8 cellular contexts compared by ENCODE assay signal in the genomic region with DNA sequence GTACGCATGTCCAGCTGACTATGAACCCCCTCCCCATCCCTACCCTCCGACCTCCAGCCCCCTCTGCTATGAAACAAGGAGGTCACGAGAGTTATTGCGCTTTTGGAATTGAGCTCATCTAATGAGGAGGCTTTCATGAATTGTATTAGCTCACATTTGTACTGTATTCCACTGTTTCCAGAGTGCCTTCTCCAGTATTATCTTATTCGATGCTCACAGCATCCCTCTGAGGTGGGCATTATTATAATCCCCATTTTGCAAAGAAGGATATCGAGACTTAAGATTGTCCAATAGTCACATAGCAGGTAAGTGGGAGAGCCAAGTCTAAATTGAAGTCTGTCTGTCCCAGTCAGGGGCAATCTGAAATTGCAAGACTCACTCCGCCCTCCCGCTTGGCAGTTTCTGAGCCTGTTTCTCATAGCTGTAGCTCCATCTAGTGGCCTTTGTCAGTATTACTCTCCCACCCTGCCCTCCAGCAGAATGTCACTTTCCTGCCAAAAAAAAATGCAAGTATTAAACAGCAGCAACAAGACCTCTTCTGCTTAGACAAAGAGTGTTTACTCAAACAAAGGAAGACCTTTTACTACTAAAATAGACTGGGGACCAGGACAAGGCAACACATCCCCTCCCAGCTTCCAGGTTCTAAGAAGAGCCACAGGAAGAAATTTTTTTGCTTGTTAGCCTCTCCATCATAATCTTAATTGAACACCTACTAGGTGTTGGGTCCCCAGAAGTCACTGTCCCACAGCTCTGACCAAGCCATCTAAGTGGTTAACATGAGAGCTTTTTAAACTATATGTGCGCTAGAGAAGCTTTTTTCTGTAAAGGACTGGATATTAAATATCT. TPM values are rescaled to one million over a fixed set of nuclear protein-coding genes. Genes with fewer than 3 reads are reported as not detected.
DNase-seq lines count a peak whose midpoint lies in the region; ATAC-seq, FAIRE-seq and TF ChIP-seq lines count a peak whose summit lies in the region.

No MANE protein-coding gene starts in this region.

- peak; percentile 92 for ATAC-seq in K562
- ATAC-seq in GM21737 (IDR thresholded peaks at IDR 0.05; ENCODE audit: unreplicated experiment), result no peak

- no peaks in the 10 kb centered on the region for H3K9me3 ChIP-seq in K562 (replicated peaks; ENCODE audit: control insufficient read depth, insufficient read depth, low read depth, low read length)

- DNase-seq in GM20000 (ENCODE audit: low spot score) (peak; percentile 68), NCI-H1694 (lab: John Stamatoyannopoulos, UW) (peak; percentile 74), T1000 (lab: John Stamatoyannopoulos, UW) (peak; percentile 29), K562 (ENCODE audit: extremely low read depth in 1 of 4, low spot score in 3 of 4) (peak; percentile 74 to 85 (median 82)), iPS DF 4.7 (ENCODE audit: extremely low read depth, low spot score) (peak; percentile 74)
- DNase-seq in stimulated activated CD4-positive, alpha-beta T cell treated with anti-CD3 and anti-CD28 coated beads, Interleukin-12 subunit alpha, Interleukin-12 subunit beta, amount 100 ng/mL, for 24 hours (ENCODE audit: low read depth in 2 of 2), result peak; percentile 8 to 45

- CTCF ChIA-PET in K562 (lab: Yijun Ruan, JAX; ENCODE audit: low intra/inter-chr PET ratio), result interaction anchor here (2.1 kb wide), 1 partner anchor 101 kb away, joined by 12 read pairs; no protein-coding TSS in a partner anchor

- H3K4me1 ChIP-seq in K562 (replicated peaks in 1 of 2; ENCODE audit: control insufficient read depth in 2 of 2, insufficient read depth in 2 of 2, low read length in 2 of 2), result no peaks in the 10 kb centered on the region

- H3K27me3 ChIP-seq in K562 (ENCODE audit: control insufficient read depth in 2 of 2, insufficient read depth in 2 of 2, low read length in 2 of 2), result no peaks in the 10 kb centered on the region

- TF ChIP-seq POLR2A in K562 (conservative IDR thresholded peaks at IDR 0.05), result no peak

- no peak overlapping the region for H2AFZ ChIP-seq in K562 (ENCODE audit: low read depth, low read length)

- no TSS peak for BruUV-seq in K562 (replicated peaks; lab: Mats Ljungman, UMichigan)

- TF ChIP-seq EP300 in K562 (IDR thresholded peaks at IDR 0.05; ENCODE audit: low read length), result no peak

- H3K27ac ChIP-seq in C4-2B (no peak overlapping the region), K562 (ENCODE audit: extremely low read depth, low read depth, low read length) (no peak overlapping the region)

- no peaks in the 10 kb centered on the region for H3K9me1 ChIP-seq in K562 (ENCODE audit: control insufficient read depth, insufficient read depth, low read length)

- no peaks in the 10 kb centered on the region for H3K79me2 ChIP-seq in K562 (ENCODE audit: control insufficient read depth, insufficient read depth, low read length)

- H4K20me1 ChIP-seq in K562 (replicated peaks; ENCODE audit: control insufficient read depth, insufficient read depth, low read length), result no peaks in the 10 kb centered on the region

- POLR2A ChIA-PET in K562 (lab: Yijun Ruan, JAX), result interaction anchor here (0.6 to 1.2 kb wide), 2 partner anchors 98 to 542 kb away, joined by 3 read pairs; no protein-coding TSS in a partner anchor

- H3K4me2 ChIP-seq in K562 (ENCODE audit: insufficient read depth, low read length), result no peak overlapping the region

- H3K4me3 ChIP-seq in K562, result no peak overlapping the region

- TF ChIP-seq CTCF in C4-2B (conservative IDR thresholded peaks at IDR 0.05), result peak; percentile 82
- peak; percentile 76 for TF ChIP-seq CTCF in GM20000 (IDR thresholded peaks at IDR 0.05; ENCODE audit: extremely low read depth, missing control alignments)
- TF ChIP-seq CTCF in K562 (IDR thresholded peaks at IDR 0.05 in 2 of 3, conservative IDR thresholded peaks at IDR 0.05 in 1 of 3; ENCODE audit: insufficient read depth in 2 of 3, low read depth in 1 of 3, low read length in 3 of 3), result peak; percentile 75 to 88 (median 84)

- H3K36me3 ChIP-seq in K562 (ENCODE audit: control insufficient read depth, insufficient read depth, low read length), result no peaks in the 10 kb centered on the region

- intact Hi-C loops in K562 (cut with micrococcal nuclease), result loop anchor here (1.0 kb wide), 2 partner anchors 101 to 104 kb away; no protein-coding TSS in a partner anchor

- 0% methylated on average over 8 of the region's 9 CpGs for WGBS in K562 (ENCODE audit: insufficient coverage, low coverage, missing lambda C conversion rate)

- in situ Hi-C loops in K562 (cut with MboI), result loop anchor here (5.0 kb wide), 1 partner anchor 108 kb away; no protein-coding TSS in a partner anchor

- peak; percentile 71 to 82 for TF ChIP-seq RAD21 in K562 (CRISPR knock-in tag; conservative IDR thresholded peaks at IDR 0.05 in 1 of 2, IDR thresholded peaks at IDR 0.05 in 1 of 2)

- FAIRE-seq in K562 (lab: Jason Lieb, UNC), result peak; percentile 98

- no peak overlapping the region for H3K9ac ChIP-seq in K562 (ENCODE audit: insufficient read depth in 1 of 2, low read depth in 2 of 2, low read length in 2 of 2)

TF ChIP-seq in K562, 482 proteins besides CTCF, POLR2A, EP300 and RAD21 (continues in another document):
- TF ChIP-seq MIER1 (IDR thresholded peaks at IDR 0.05; ENCODE audit: low read depth) (no peak), ZZZ3 (IDR thresholded peaks at IDR 0.05) (no peak), SMC3 (conservative IDR thresholded peaks at IDR 0.05; ENCODE audit: insufficient read depth, low read depth, low read length) (peak; percentile 79), HNRNPK (IDR thresholded peaks at IDR 0.05; ENCODE audit: low read depth, low read length, poor library complexity, severe bottlenecking) (no peak), SNRNP70 (optimal IDR thresholded peaks at IDR 0.05; ENCODE audit: low read depth, low read length) (no peak), SETDB1 (IDR thresholded peaks at IDR 0.05; ENCODE audit: low read length) (no peak), MEIS2 (IDR thresholded peaks at IDR 0.05; ENCODE audit: partially characterized antibody) (no peak), ZNF586 (CRISPR knock-in tag; conservative IDR thresholded peaks at IDR 0.05) (no peak), MED1 (CRISPR knock-in tag; IDR thresholded peaks at IDR 0.05; ENCODE audit: borderline replicate concordance) (no peak), PTTG1 (tag; IDR thresholded peaks at IDR 0.05; ENCODE audit: low read depth) (no peak), CSDE1 (IDR thresholded peaks at IDR 0.05) (no peak), ZNF384 (IDR thresholded peaks at IDR 0.05; ENCODE audit: low read depth, low read length) (0 out of 2 replicates have a peak, but pooled peaks have one; percentile 36), MAZ (CRISPR knock-in tag; conservative IDR thresholded peaks at IDR 0.05 in 1 of 2, IDR thresholded peaks at IDR 0.05 in 1 of 2) (peak in 1 of 2 experiments; percentile 59; a peak in 2 of 4 replicates), ATF7 (IDR thresholded peaks at IDR 0.05) (no peak), TBP (optimal IDR thresholded peaks at IDR 0.05; ENCODE audit: low read depth, low read length) (no peak), NCOR1 (IDR thresholded peaks at IDR 0.05) (no peak), CC2D1A (IDR thresholded peaks at IDR 0.05) (peak; percentile 44; the same call in 1 of the 2 replicates), ZNF639 (CRISPR knock-in tag; conservative IDR thresholded peaks at IDR 0.05 in 1 of 2, IDR thresholded peaks at IDR 0.05 in 1 of 2) (no peak)
- TF ChIP-seq, protein P1, sequence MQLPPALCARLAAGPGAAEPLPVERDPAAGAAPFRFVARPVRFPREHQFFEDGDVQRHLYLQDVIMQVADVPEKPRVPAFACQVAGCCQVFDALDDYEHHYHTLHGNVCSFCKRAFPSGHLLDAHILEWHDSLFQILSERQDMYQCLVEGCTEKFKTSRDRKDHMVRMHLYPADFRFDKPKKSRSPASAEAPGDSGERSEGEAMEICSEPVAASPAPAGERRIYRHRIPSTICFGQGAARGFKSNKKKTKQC (CRISPR knock-in tag; IDR thresholded peaks at IDR 0.05), result no peak

RNA-seq across cellular contexts. Expression of gene TMEM233, which starts 48.6 kb away (rescaled TPM):
- 0.18 and 0.19 TPM in 2 replicates for total RNA-seq in K562 (2011; cell fraction: chromatin; rRNA removed; ENCODE audit: low replicate concordance)
- 0.17 TPM in 1 of 2 replicates, not detected in the other for total RNA-seq in K562 (2011; cell fraction: nucleolus; rRNA removed)
- total RNA-seq in K562 (2011; cell fraction: nucleoplasm; rRNA removed), result 0.38 TPM in 1 of 2 replicates, not detected in the other
- total RNA-seq in K562 (2014; rRNA removed) (0.12 TPM in 1 of 2 replicates, not detected in the other), K562 (2014; rRNA removed; fragmentation: Illumina TruSeq; extraction: Trizol) (0.07 and 0.41 TPM in 2 replicates), K562 (2015; rRNA removed; fragmentation: Illumina TruSeq; extraction: Trizol) (0.04 TPM in 1 of 2 replicates, not detected in the other), K562 (2021) (0.04 TPM in 1 of 2 replicates, not detected in the other)
- polyA plus RNA-seq in K562 (2011; rRNA removed) (0.14 TPM in 1 of 2 replicates, not detected in the other), K562 (2014; fragmentation: Illumina TruSeq; extraction: Trizol) (0.06 and 0.10 TPM in 2 replicates), K562 (2014; fragmentation: Nextera tagmentation; extraction: Ambion mirVana) (under 1 TPM; 0.04 TPM), K562 (2014; rRNA removed) (0.17 TPM in 1 of 2 replicates, not detected in the other)
- 0.07 TPM in 1 of 2 replicates, not detected in the other for polyA plus RNA-seq in K562 (2011; cell fraction: cytosol; rRNA removed)
- 0.09 TPM in 1 of 2 replicates, not detected in the other for polyA plus RNA-seq in K562 (2011; cell fraction: nucleus; rRNA removed)
- polyA plus RNA-seq in K562 (2012), result 0.17 and 0.20 TPM in 2 replicates
- polyA minus RNA-seq in K562 (2011; rRNA and poly(A)+ RNA removed), result not detected in 2 replicates
- not detected in 2 replicates for polyA minus RNA-seq in K562 (2011; cell fraction: cytosol; rRNA and poly(A)+ RNA removed)
- not detected in 2 replicates for polyA minus RNA-seq in K562 (2011; cell fraction: nucleus; rRNA and poly(A)+ RNA removed)

Comparison
In these comparisons a context has a peak if more than half of its experiments do, and no peak if none do; other contexts are left out.
1. DNase-seq: peak in every context shown above with its lines; median percentile 82 in K562; 74 in NCI-H1694; 74 in iPS DF 4.7; 68 in GM20000; 29 in T1000; 26 in stimulated activated CD4-positive, alpha-beta T cell treated with anti-CD3 and anti-CD28 coated beads, Interleukin-12 subunit alpha, Interleukin-12 subunit beta, amount 100 ng/mL, for 24 hours.